In genomic region chr1:13710097-13710496, GRCh38 we compare ENCODE assay signal across 16 cellular contexts.
"Had no signal": no experiment of that assay in that cellular context is flagged by ENCODE, and none has a peak within 500 bp of the region (broad histone marks: within the 10 kb centered on the region; RNA-seq: fewer than 3 reads in every experiment).

No MANE protein-coding gene starts in this region.

- H3K27ac ChIP-seq: lower lobe of right lung, sigmoid colon, tibial artery had no signal

- H3K27ac Mint-ChIP-seq: activated naive CD8-positive, alpha-beta T cell treated with anti-CD3 and anti-CD28 coated beads, Interleukin-2, amount 50 U/mL, for 24 hours; brain; nephron had no signal

- H3K4me2 ChIP-seq: hepatocyte had no signal

- FAIRE-seq: urothelium cell line had no signal

- DNase-seq: activated CD4-positive, alpha-beta T cell treated with anti-CD3 and anti-CD28 coated beads for 1 hour; activated CD4-positive, alpha-beta T cell treated with anti-CD3 and anti-CD28 coated beads, Interleukin-2, amount 50 U/mL, for 48 hours; activated naive CD8-positive, alpha-beta T cell treated with anti-CD3 and anti-CD28 coated beads, Interleukin-2, amount 50 U/mL, for 24 hours; anterior cingulate cortex; caudate nucleus; foreskin fibroblast; left cardiac atrium; lower lobe of right lung; nucleus accumbens; sigmoid colon; stimulated activated naive CD4-positive, alpha-beta T cell treated with Interleukin-2 at 50 U/mL for 16 hours; tibial artery had no signal

- H3K4me1 ChIP-seq: lower lobe of right lung had no signal

- H3K27me3 Mint-ChIP-seq: activated naive CD8-positive, alpha-beta T cell treated with anti-CD3 and anti-CD28 coated beads, Interleukin-2, amount 50 U/mL, for 24 hours; brain had no signal

- H2AFZ ChIP-seq: hepatocyte had no signal

- H3K4me3 Mint-ChIP-seq: activated naive CD8-positive, alpha-beta T cell treated with anti-CD3 and anti-CD28 coated beads, Interleukin-2, amount 50 U/mL, for 24 hours; brain; nephron had no signal

- ATAC-seq: activated naive CD8-positive, alpha-beta T cell treated with anti-CD3 and anti-CD28 coated beads, Interleukin-2, amount 50 U/mL, for 24 hours; left cardiac atrium; lower lobe of right lung had no signal

- H3K27me3 ChIP-seq: hepatocyte, sigmoid colon, tibial artery had no signal

- H3K4me3 ChIP-seq: hepatocyte, lower lobe of right lung, sigmoid colon, tibial artery had no signal

- H3K36me3 ChIP-seq: lower lobe of right lung, sigmoid colon, tibial artery had no signal

- H3K9me3 ChIP-seq: lower lobe of right lung, sigmoid colon, tibial artery had no signal

- H3K9me3 Mint-ChIP-seq: activated naive CD8-positive, alpha-beta T cell treated with anti-CD3 and anti-CD28 coated beads, Interleukin-2, amount 50 U/mL, for 24 hours; nephron had no signal
